18 cellular contexts compared by ENCODE assay signal in the genomic region with DNA sequence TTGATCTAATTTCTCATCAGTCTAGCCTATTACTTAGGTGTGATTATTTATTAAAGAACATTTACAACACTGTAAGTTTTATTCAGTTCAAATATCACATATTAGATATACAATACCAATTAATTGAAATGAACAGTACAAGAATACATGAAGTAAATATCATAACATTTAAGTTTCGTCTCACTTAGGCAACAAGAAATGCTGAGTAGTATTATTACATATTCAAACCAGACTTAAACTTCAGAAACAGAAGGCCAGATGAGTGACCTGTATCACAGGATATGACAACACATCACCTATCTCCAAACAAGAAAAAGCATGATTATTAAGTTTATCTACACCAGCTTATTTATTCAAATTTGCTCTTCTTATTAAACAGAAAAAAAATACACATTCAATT. TPM values are rescaled to one million over a fixed set of nuclear protein-coding genes. Genes with fewer than 3 reads are reported as not detected.
A peak's percentile ranks its signal among the peaks of the same experiment; 100 is the strongest.
DNase-seq lines count a peak whose midpoint lies in the region; ATAC-seq, FAIRE-seq and TF ChIP-seq lines count a peak whose summit lies in the region.
"Had no signal": no experiment of that assay in that cellular context is flagged by ENCODE, and none has a peak within 500 bp of the region (broad histone marks: within the 10 kb centered on the region; RNA-seq: fewer than 3 reads in every experiment).

No MANE protein-coding gene starts in this region.

- H2AFZ ChIP-seq in OCI-LY3 (ENCODE audit: low read depth, low read length) = peak overlapping the region; percentile 54; the same call in 1 of the 2 replicates
- H2AFZ ChIP-seq: PC-9 had no signal

- DNase-seq in A549 (ENCODE audit: low read depth in 1 of 2, low spot score in 1 of 2) (no peak), esophagus muscularis mucosa (ENCODE audit: extremely low spot score) (no peak), RKO (ENCODE audit: low spot score) (no peak), UCSD-AML1 (lab: John Stamatoyannopoulos, UW; ENCODE audit: unreplicated experiment) (no peak)
- no peak for DNase-seq in stimulated activated naive CD4-positive, alpha-beta T cell treated with Interleukin-2 at 50 U/mL for 16 hours (lab: John Stamatoyannopoulos, UW)
- DNase-seq: NCI-H1048, NCI-H1417 treated with DMSO at 0.1 percent for 48 hours, NCI-H187, NCI-H446, NCI-H526 treated with DMSO at 0.1 percent for 48 hours, PC-9, SHP77 treated with DMSO at 0.1 percent for 48 hours had no signal

- H3K9me3 ChIP-seq in A549 = no peaks in the 10 kb centered on the region
- no peaks in the 10 kb centered on the region for H3K9me3 ChIP-seq in OCI-LY3 (ENCODE audit: insufficient read depth, low read length)
- no peaks in the 10 kb centered on the region for H3K9me3 ChIP-seq in esophagus muscularis mucosa
- H3K9me3 ChIP-seq in subcutaneous abdominal adipose tissue (ENCODE audit: control insufficient read depth in 5 of 5, low read length in 5 of 5) = no peaks in the 10 kb centered on the region
- H3K9me3 ChIP-seq: BE2C had no signal

- H3K4me2 ChIP-seq in A549 = no peak overlapping the region
- no peak overlapping the region for H3K4me2 ChIP-seq in OCI-LY3 (ENCODE audit: low read length)
- H3K4me2 ChIP-seq: PC-9 had no signal

- no peak for ATAC-seq in A549
- no peak for ATAC-seq in HG03139 (IDR thresholded peaks at IDR 0.05; ENCODE audit: unreplicated experiment)

- no peak overlapping the region for H3K4me3 ChIP-seq in A549
- no peak overlapping the region for H3K4me3 ChIP-seq in OCI-LY3 (ENCODE audit: low read length)
- no peak overlapping the region for H3K4me3 ChIP-seq in esophagus muscularis mucosa
- H3K4me3 ChIP-seq in subcutaneous abdominal adipose tissue (ENCODE audit: low read depth in 1 of 5, low read length in 5 of 5) = no peak overlapping the region
- H3K4me3 ChIP-seq: PC-9 had no signal

- H3K79me2 ChIP-seq in OCI-LY3 (ENCODE audit: low read length) = no peaks in the 10 kb centered on the region

- WGBS in A549 (ENCODE audit: missing lambda C conversion rate) = 83% methylated on average over 1 of the region's 1 CpG
- WGBS in esophagus muscularis mucosa = 77% methylated on average over 1 of the region's 1 CpG

- no peaks in the 10 kb centered on the region for H3K27me3 ChIP-seq in OCI-LY3 (ENCODE audit: low read depth, low read length)
- no peaks in the 10 kb centered on the region for H3K27me3 ChIP-seq in esophagus muscularis mucosa
- H3K27me3 ChIP-seq in subcutaneous abdominal adipose tissue (ENCODE audit: control insufficient read depth in 5 of 5, insufficient read depth in 4 of 5, low read length in 5 of 5) = no peaks in the 10 kb centered on the region
- H3K27me3 ChIP-seq: BE2C had no signal

- H3K36me3 ChIP-seq in OCI-LY3 (replicated peaks; ENCODE audit: low read depth, low read length) (no peaks in the 10 kb centered on the region), esophagus muscularis mucosa (peaks cover 0 to 11% (median 8%) of the 10 kb centered on the region in 4 donors), subcutaneous abdominal adipose tissue (ENCODE audit: control insufficient read depth in 5 of 5, insufficient read depth in 5 of 5, low read length in 5 of 5) (no peaks in the 10 kb centered on the region)
- H3K36me3 ChIP-seq: BE2C had no signal

- TF ChIP-seq POLR2A in A549 (IDR thresholded peaks at IDR 0.05; ENCODE audit: low read length) (no peak), esophagus muscularis mucosa (IDR thresholded peaks at IDR 0.05; ENCODE audit: low read depth) (no peak)

- no peak for FAIRE-seq in A549 (lab: Jason Lieb, UNC)

- POLR2A ChIA-PET in A549 (lab: Yijun Ruan, JAX) = no interaction called here

- no peak for TF ChIP-seq EP300 in A549 (IDR thresholded peaks at IDR 0.05)
- TF ChIP-seq EP300 in esophagus muscularis mucosa (IDR thresholded peaks at IDR 0.05) = no peak

- intact Hi-C loops in esophagus muscularis mucosa (cut with DNase I) = no loop called here

- no peak for TF ChIP-seq RAD21 in A549 (conservative IDR thresholded peaks at IDR 0.05 in 1 of 2, IDR thresholded peaks at IDR 0.05 in 1 of 2)

- H3K4me1 ChIP-seq in A549 = peaks cover 5% of the 10 kb centered on the region; the same call in 1 of the 3 replicates
- peaks cover 10% of the 10 kb centered on the region for H3K4me1 ChIP-seq in OCI-LY3 (ENCODE audit: low read length)
- peaks cover 0 to 23% (median 14%) of the 10 kb centered on the region in 4 donors for H3K4me1 ChIP-seq in esophagus muscularis mucosa
- peaks cover 0 to 17% (median 3%) of the 10 kb centered on the region in 5 donors for H3K4me1 ChIP-seq in subcutaneous abdominal adipose tissue (ENCODE audit: control insufficient read depth in 5 of 5, insufficient read depth in 5 of 5, low read length in 5 of 5)
- H3K4me1 ChIP-seq: BE2C had no signal

- TF ChIP-seq CTCF in A549 (IDR thresholded peaks at IDR 0.05) (no peak), OCI-LY3 (IDR thresholded peaks at IDR 0.05; ENCODE audit: low read depth, low read length) (no peak), esophagus muscularis mucosa (IDR thresholded peaks at IDR 0.05) (no peak)

- H3K27ac ChIP-seq in A549 (no peak overlapping the region), OCI-LY3 (ENCODE audit: low read length) (no peak overlapping the region), esophagus muscularis mucosa (replicated peaks in 1 of 4) (peak overlapping the region; percentile 16 to 74 (median 72)), subcutaneous abdominal adipose tissue (ENCODE audit: low read depth, low read length) (peak overlapping the region; percentile 37)
- H3K27ac ChIP-seq: PC-9, RWPE1 had no signal

- no peaks in the 10 kb centered on the region for H4K20me1 ChIP-seq in OCI-LY3 (ENCODE audit: insufficient read depth, low read length)

- CTCF ChIA-PET in A549 (lab: Yijun Ruan, JAX) = interaction anchor here (2.1 to 10.3 kb wide), 2 partner anchors 11 to 18 kb away, joined by 8 to 109 read pairs; no protein-coding TSS in a partner anchor

- H3K9ac ChIP-seq in OCI-LY3 (ENCODE audit: low read length) (no peak overlapping the region), subcutaneous abdominal adipose tissue (ENCODE audit: low read length in 5 of 5) (no peak overlapping the region)

TF ChIP-seq in A549, 52 proteins besides CTCF, POLR2A, EP300 and RAD21:
- TF ChIP-seq MAFK (IDR thresholded peaks at IDR 0.05; ENCODE audit: partially characterized antibody) = peak; percentile 47
- TF ChIP-seq, protein P1, sequence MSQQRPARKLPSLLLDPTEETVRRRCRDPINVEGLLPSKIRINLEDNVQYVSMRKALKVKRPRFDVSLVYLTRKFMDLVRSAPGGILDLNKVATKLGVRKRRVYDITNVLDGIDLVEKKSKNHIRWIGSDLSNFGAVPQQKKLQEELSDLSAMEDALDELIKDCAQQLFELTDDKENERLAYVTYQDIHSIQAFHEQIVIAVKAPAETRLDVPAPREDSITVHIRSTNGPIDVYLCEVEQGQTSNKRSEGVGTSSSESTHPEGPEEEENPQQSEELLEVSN (IDR thresholded peaks at IDR 0.05; ENCODE audit: borderline replicate concordance, low read depth) = no peak

RNA-seq across cellular contexts. Expression of a gene that starts 48.9 kb away (rescaled TPM):
- polyA plus RNA-seq in A549 (2011; rRNA removed) = 17.9 and 21.8 TPM in 2 replicates
- polyA plus RNA-seq in A549 (2012; cell fraction: cytosol; rRNA removed) = 2.2 and 2.7 TPM in 2 replicates
- 6.8 and 10.0 TPM in 2 replicates for polyA plus RNA-seq in A549 (2012; cell fraction: nucleus; rRNA removed)
- 4.7 to 5.5 TPM (median 4.8 TPM) in 3 replicates for polyA plus RNA-seq in A549 (2017; fragmentation: RNase III; extraction: RNeasy Plus Mini Kit Qiagen cat#74134 plus additional on column Dnase treatment)
- 22.2 and 25.8 TPM in 2 replicates for polyA minus RNA-seq in A549 (2011; rRNA and poly(A)+ RNA removed)
- 10 to 100 TPM; 33.6 to 45.1 (median 39.5) TPM for total RNA-seq in esophagus muscularis mucosa
- total RNA-seq: H7, PC-9 had no signal

Comparison
In these comparisons a context has a peak if more than half of its experiments do, and no peak if none do; other contexts are left out.
1. H3K27ac ChIP-seq: peak in esophagus muscularis mucosa (4 of 4) and subcutaneous abdominal adipose tissue (single experiment); none in A549 (0 of 2) and OCI-LY3 (single experiment).